In genomic region chr13:59398127-59398526, GRCh38 we compare ENCODE assay signal across 1 cellular context.
TF ChIP-seq lines count a peak whose summit lies in the region.

No MANE protein-coding gene starts in this region.

TF ChIP-seq in GM23338, 12 proteins besides CTCF, POLR2A, EP300 and RAD21 (continued from another document):
- TF ChIP-seq ZNF462 (CRISPR knock-in tag; IDR thresholded peaks at IDR 0.05) = no peak
- no peak for TF ChIP-seq EZH2phosphoT487 (IDR thresholded peaks at IDR 0.05; ENCODE audit: unreplicated experiment)
- TF ChIP-seq CREB1 (CRISPR knock-in tag; IDR thresholded peaks at IDR 0.05; ENCODE audit: low read depth) = no peak
- TF ChIP-seq REST (IDR thresholded peaks at IDR 0.05; ENCODE audit: unreplicated experiment) = no peak
- no peak for TF ChIP-seq STAT1 (IDR thresholded peaks at IDR 0.05; ENCODE audit: unreplicated experiment)
